In genomic region chr7:105141068-105141467, GRCh38 we compare ENCODE assay signal across 10 cellular contexts.
DNase-seq lines count a peak whose midpoint lies in the region; ATAC-seq and TF ChIP-seq lines count a peak whose summit lies in the region.
"Had no signal": no experiment of that assay in that cellular context is flagged by ENCODE, and none has a peak within 500 bp of the region (broad histone marks: within the 10 kb centered on the region; RNA-seq: fewer than 3 reads in every experiment).

No MANE protein-coding gene starts in this region.

- H3K27me3 ChIP-seq in heart right ventricle (no peaks in the 10 kb centered on the region), right atrium auricular region (no peaks in the 10 kb centered on the region), PC-3 (ENCODE audit: low read length) (no peaks in the 10 kb centered on the region)

- H3K79me2 ChIP-seq in PC-3 (ENCODE audit: low read length) = peaks cover 7% of the 10 kb centered on the region; the same call in 1 of the 2 replicates

- no peaks in the 10 kb centered on the region for H3F3A ChIP-seq in PC-3 (ENCODE audit: low read length, unreplicated experiment)

- no peaks in the 10 kb centered on the region for H3K9me2 ChIP-seq in PC-3 (replicated peaks; ENCODE audit: low read length)

- peaks cover 0 to 98% (median 12%) of the 10 kb centered on the region in 9 donors for H3K36me3 ChIP-seq in heart right ventricle
- H3K36me3 ChIP-seq in right atrium auricular region = peaks cover 10% of the 10 kb centered on the region
- H3K36me3 ChIP-seq in PC-3 (ENCODE audit: low read depth, low read length) = peaks cover 7% of the 10 kb centered on the region; the same call in 1 of the 2 replicates

- POLR2A ChIA-PET in PC-3 (lab: Charles Lee; ENCODE audit: unreplicated experiment) = no interaction called here

- intact Hi-C loops in heart right ventricle (cut with DNase I) (loop anchor here in 3 of 10 donors (10.0 kb wide), 1 partner anchor 194 kb away; no protein-coding TSS in a partner anchor), PC-3 (cut with micrococcal nuclease) (loop anchor here (2.0 kb wide), 1 partner anchor 196 kb away; no protein-coding TSS in a partner anchor)

- H3K9me3 Mint-ChIP-seq in type B pancreatic cell = no peaks in the 10 kb centered on the region
- H3K9me3 Mint-ChIP-seq: central memory CD8-positive, alpha-beta T cell; IgD-negative memory B cell had no signal

- no peak overlapping the region for H3K27ac ChIP-seq in heart right ventricle
- no peak overlapping the region for H3K27ac ChIP-seq in right atrium auricular region
- H3K27ac ChIP-seq in PC-3 (ENCODE audit: low read length) = no peak overlapping the region

- DNase-seq in heart right ventricle (no peak), right atrium auricular region (ENCODE audit: low spot score) (no peak), PC-3 (peak; percentile 27), fibroblast of villous mesenchyme (ENCODE audit: low read depth) (peak; percentile 48), type B pancreatic cell (ENCODE audit: extremely low spot score, unreplicated experiment) (no peak), NCI-H146 (lab: John Stamatoyannopoulos, UW) (no peak)
- no peak for DNase-seq in stimulated activated naive CD4-positive, alpha-beta T cell (lab: John Stamatoyannopoulos, UW)

- no peak overlapping the region for H3K4me2 ChIP-seq in PC-3 (ENCODE audit: low read length)

- H3K4me1 ChIP-seq in heart right ventricle (peaks cover 0 to 14% (median 6%) of the 10 kb centered on the region in 9 donors), right atrium auricular region (peaks cover 0 to 15% of the 10 kb centered on the region in 2 donors), PC-3 (ENCODE audit: insufficient read depth, low read length) (peaks cover 9% of the 10 kb centered on the region)

- H4K20me1 ChIP-seq in PC-3 (ENCODE audit: low read length) = no peaks in the 10 kb centered on the region

- no peak overlapping the region for H3K9ac ChIP-seq in PC-3 (ENCODE audit: low read length)

- ATAC-seq in heart right ventricle (peak in 2 of 8 donors; percentile 34 to 46), PC-3 (peak; percentile 50; the same call in 1 of the 2 replicates), HG03442 (IDR thresholded peaks at IDR 0.05; ENCODE audit: unreplicated experiment) (no peak)

- H3K36me3 Mint-ChIP-seq in type B pancreatic cell = peaks cover 22% of the 10 kb centered on the region

- no peak overlapping the region for H3K4me3 ChIP-seq in heart right ventricle
- H3K4me3 ChIP-seq in right atrium auricular region = no peak overlapping the region
- no peak overlapping the region for H3K4me3 ChIP-seq in PC-3 (ENCODE audit: low read length)
- H3K4me3 ChIP-seq in fibroblast of villous mesenchyme (ENCODE audit: low read depth, low read length) = no peak overlapping the region

- BruUV-seq in PC-3 (replicated peaks; lab: Mats Ljungman, UMichigan) = no TSS peak

- H3K27me3 Mint-ChIP-seq in type B pancreatic cell = no peaks in the 10 kb centered on the region
- H3K27me3 Mint-ChIP-seq: central memory CD8-positive, alpha-beta T cell; IgD-negative memory B cell had no signal

- H3K4me3 Mint-ChIP-seq in type B pancreatic cell = no peak overlapping the region
- H3K4me3 Mint-ChIP-seq: central memory CD8-positive, alpha-beta T cell; IgD-negative memory B cell had no signal

- H2AFZ ChIP-seq in PC-3 (ENCODE audit: low read length) = no peak overlapping the region

- CTCF ChIA-PET in PC-3 (lab: Charles Lee) = interaction anchor here (0.6 kb wide), 2 partner anchors 84 to 650 kb away, joined by 3 to 4 read pairs; no protein-coding TSS in a partner anchor

- H3K4me1 Mint-ChIP-seq in type B pancreatic cell (ENCODE audit: unreplicated experiment) = peaks cover 11% of the 10 kb centered on the region

- H3K9me3 ChIP-seq in heart right ventricle (no peaks in the 10 kb centered on the region), right atrium auricular region (no peaks in the 10 kb centered on the region), PC-3 (ENCODE audit: low read length) (no peaks in the 10 kb centered on the region)

- 73 to 75% methylated on average over 6 of the region's 6 CpGs for WGBS in heart right ventricle, 2 donors

- no peak overlapping the region for H3K27ac Mint-ChIP-seq in type B pancreatic cell
- H3K27ac Mint-ChIP-seq: IgD-negative memory B cell had no signal

- TF ChIP-seq CTCF in heart right ventricle (IDR thresholded peaks at IDR 0.05) (peak in 6 of 9 donors; percentile 15 to 45 (median 26)), right atrium auricular region (IDR thresholded peaks at IDR 0.05) (peak in 1 of 2 donors; percentile 43), PC-3 (conservative IDR thresholded peaks at IDR 0.05; ENCODE audit: low read depth, low read length) (peak; percentile 59; the same call in 1 of the 2 replicates), fibroblast of villous mesenchyme (IDR thresholded peaks at IDR 0.05; ENCODE audit: insufficient read depth, low read depth, low read length) (peak; percentile 55), type B pancreatic cell (conservative IDR thresholded peaks at IDR 0.05) (peak; percentile 64)

Comparison
In these comparisons a context has a peak if more than half of its experiments do, and no peak if none do; other contexts are left out.
1. DNase-seq: peak in PC-3 (single experiment) and fibroblast of villous mesenchyme (single experiment); none in heart right ventricle (0 of 2), right atrium auricular region (single experiment), type B pancreatic cell (single experiment), NCI-H146 (single experiment) and stimulated activated naive CD4-positive, alpha-beta T cell (0 of 6).